1 cellular context compared by ENCODE assay signal in the genomic region with DNA sequence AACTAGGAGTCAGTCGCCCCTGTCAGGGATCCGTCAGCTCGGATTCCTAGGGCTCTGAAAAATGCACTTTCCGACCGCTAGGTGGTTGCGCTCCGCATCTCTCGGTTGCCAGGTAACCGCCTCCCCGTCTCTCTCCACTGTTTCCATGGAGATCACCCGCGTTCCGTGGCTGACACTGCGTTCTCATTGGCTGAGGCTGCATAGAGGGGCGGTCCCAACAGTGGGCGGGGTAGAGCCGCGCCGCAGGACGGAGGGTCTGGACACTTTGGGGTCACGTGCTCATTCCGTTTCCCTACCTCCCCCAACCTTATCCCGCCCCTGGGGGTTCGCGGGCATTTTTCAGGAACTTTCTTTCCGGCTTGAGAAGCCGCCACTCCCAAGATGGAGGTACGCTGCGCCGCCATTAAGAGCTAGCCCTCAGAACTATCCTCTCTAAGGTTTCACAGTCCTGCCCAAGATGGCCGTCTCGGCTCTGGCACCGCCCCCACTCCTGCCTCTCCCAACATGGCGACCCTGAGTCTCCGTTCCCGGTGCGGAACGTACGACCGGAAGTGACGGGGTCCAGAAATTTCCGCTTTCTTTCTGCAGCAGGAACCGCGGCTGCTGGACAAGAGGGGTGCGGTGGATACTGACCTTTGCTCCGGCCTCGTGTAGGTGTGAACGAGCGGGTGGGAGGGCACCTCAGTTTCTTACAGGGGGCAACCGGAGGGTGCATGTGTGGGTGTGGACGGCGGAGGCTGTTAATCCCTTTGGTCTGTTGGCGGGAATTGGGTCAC.
TF ChIP-seq lines count a peak whose summit lies in the region.

Gene ODAD3 (minus strand): TSS at position 65 of the 776 bp plus-strand sequence. CDS start 105 bp downstream, outside the sequence.
Gene PRKCSH (plus strand): TSS at position 579 of the 776 bp plus-strand sequence. CDS start 483 bp downstream, outside the sequence.

TF ChIP-seq in K562, 482 proteins besides CTCF, POLR2A, EP300 and RAD21 (continued from another document and continues in another):
- TF ChIP-seq, protein P1, sequence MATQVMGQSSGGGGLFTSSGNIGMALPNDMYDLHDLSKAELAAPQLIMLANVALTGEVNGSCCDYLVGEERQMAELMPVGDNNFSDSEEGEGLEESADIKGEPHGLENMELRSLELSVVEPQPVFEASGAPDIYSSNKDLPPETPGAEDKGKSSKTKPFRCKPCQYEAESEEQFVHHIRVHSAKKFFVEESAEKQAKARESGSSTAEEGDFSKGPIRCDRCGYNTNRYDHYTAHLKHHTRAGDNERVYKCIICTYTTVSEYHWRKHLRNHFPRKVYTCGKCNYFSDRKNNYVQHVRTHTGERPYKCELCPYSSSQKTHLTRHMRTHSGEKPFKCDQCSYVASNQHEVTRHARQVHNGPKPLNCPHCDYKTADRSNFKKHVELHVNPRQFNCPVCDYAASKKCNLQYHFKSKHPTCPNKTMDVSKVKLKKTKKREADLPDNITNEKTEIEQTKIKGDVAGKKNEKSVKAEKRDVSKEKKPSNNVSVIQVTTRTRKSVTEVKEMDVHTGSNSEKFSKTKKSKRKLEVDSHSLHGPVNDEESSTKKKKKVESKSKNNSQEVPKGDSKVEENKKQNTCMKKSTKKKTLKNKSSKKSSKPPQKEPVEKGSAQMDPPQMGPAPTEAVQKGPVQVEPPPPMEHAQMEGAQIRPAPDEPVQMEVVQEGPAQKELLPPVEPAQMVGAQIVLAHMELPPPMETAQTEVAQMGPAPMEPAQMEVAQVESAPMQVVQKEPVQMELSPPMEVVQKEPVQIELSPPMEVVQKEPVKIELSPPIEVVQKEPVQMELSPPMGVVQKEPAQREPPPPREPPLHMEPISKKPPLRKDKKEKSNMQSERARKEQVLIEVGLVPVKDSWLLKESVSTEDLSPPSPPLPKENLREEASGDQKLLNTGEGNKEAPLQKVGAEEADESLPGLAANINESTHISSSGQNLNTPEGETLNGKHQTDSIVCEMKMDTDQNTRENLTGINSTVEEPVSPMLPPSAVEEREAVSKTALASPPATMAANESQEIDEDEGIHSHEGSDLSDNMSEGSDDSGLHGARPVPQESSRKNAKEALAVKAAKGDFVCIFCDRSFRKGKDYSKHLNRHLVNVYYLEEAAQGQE (CRISPR knock-in tag; IDR thresholded peaks at IDR 0.05; ENCODE audit: low read depth), result no peak
- TF ChIP-seq ETV5 (CRISPR knock-in tag; IDR thresholded peaks at IDR 0.05; ENCODE audit: low read depth) (peak; percentile 86), EGR1 (conservative IDR thresholded peaks at IDR 0.05) (peak; percentile 81), CBX1 (IDR thresholded peaks at IDR 0.05; ENCODE audit: low read depth) (no peak), SNIP1 (IDR thresholded peaks at IDR 0.05; ENCODE audit: low read depth) (no peak), SOX6 (IDR thresholded peaks at IDR 0.05) (0 out of 2 replicates have a peak, but pooled peaks have one; percentile 16), NRF1 (conservative IDR thresholded peaks at IDR 0.05 in 1 of 2, IDR thresholded peaks at IDR 0.05 in 1 of 2) (peak; percentile 82 to 85), STAT5B (CRISPR knock-in tag; IDR thresholded peaks at IDR 0.05) (no peak), RNF219 (CRISPR knock-in tag; IDR thresholded peaks at IDR 0.05) (no peak), CEBPG (CRISPR knock-in tag; IDR thresholded peaks at IDR 0.05) (no peak), CEBPG (tag; conservative IDR thresholded peaks at IDR 0.05 in 1 of 2, IDR thresholded peaks at IDR 0.05 in 1 of 2) (no peak), ZNF197 (CRISPR knock-in tag; IDR thresholded peaks at IDR 0.05; ENCODE audit: low read depth) (peak; percentile 99), GATA2 (CRISPR knock-in tag; IDR thresholded peaks at IDR 0.05) (no peak), XRCC3 (IDR thresholded peaks at IDR 0.05) (no peak), ZBTB1 (CRISPR knock-in tag; IDR thresholded peaks at IDR 0.05; ENCODE audit: borderline replicate concordance, low read depth) (no peak), DMBX1 (CRISPR knock-in tag; IDR thresholded peaks at IDR 0.05; ENCODE audit: borderline replicate concordance) (peak; percentile 85; the same call in 1 of the 2 replicates), NCOA4 (IDR thresholded peaks at IDR 0.05; ENCODE audit: partially characterized antibody) (no peak), MBD1 (CRISPR knock-in tag; IDR thresholded peaks at IDR 0.05) (no peak), TCF15 (CRISPR knock-in tag; IDR thresholded peaks at IDR 0.05) (no peak), BCLAF1 (IDR thresholded peaks at IDR 0.05; ENCODE audit: borderline replicate concordance in 1 of 2, control insufficient read depth in 1 of 2, low read depth in 2 of 2, low read length in 1 of 2) (no peak), SPI1 (IDR thresholded peaks at IDR 0.05; ENCODE audit: borderline replicate concordance, low read depth, low read length) (peak; percentile 14; the same call in 1 of the 2 replicates), TAF7 (tag; IDR thresholded peaks at IDR 0.05) (peak; percentile 52; the same call in 1 of the 2 replicates), TCF7 (IDR thresholded peaks at IDR 0.05; ENCODE audit: borderline replicate concordance) (peak; percentile 81; the same call in 1 of the 2 replicates), HMG20B (CRISPR knock-in tag; IDR thresholded peaks at IDR 0.05) (no peak), CHAMP1 (IDR thresholded peaks at IDR 0.05) (no peak), FOXA1 (IDR thresholded peaks at IDR 0.05; ENCODE audit: borderline replicate concordance) (no peak), ZNF699 (CRISPR knock-in tag; IDR thresholded peaks at IDR 0.05; ENCODE audit: insufficient replicate concordance) (no peak), EP400 (IDR thresholded peaks at IDR 0.05) (peak; percentile 85), NFE2 (IDR thresholded peaks at IDR 0.05; ENCODE audit: low read depth) (peak; percentile 36; the same call in 1 of the 2 replicates), TRIM24 (IDR thresholded peaks at IDR 0.05) (peak in 1 of 2 experiments; percentile 42; a peak in 1 of 4 replicates), NUFIP1 (IDR thresholded peaks at IDR 0.05; ENCODE audit: partially characterized antibody) (no peak)
- TF ChIP-seq, protein P2, sequence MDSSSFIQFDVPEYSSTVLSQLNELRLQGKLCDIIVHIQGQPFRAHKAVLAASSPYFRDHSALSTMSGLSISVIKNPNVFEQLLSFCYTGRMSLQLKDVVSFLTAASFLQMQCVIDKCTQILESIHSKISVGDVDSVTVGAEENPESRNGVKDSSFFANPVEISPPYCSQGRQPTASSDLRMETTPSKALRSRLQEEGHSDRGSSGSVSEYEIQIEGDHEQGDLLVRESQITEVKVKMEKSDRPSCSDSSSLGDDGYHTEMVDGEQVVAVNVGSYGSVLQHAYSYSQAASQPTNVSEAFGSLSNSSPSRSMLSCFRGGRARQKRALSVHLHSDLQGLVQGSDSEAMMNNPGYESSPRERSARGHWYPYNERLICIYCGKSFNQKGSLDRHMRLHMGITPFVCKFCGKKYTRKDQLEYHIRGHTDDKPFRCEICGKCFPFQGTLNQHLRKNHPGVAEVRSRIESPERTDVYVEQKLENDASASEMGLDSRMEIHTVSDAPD (CRISPR knock-in tag; IDR thresholded peaks at IDR 0.05), result no peak
- TF ChIP-seq, protein P3, sequence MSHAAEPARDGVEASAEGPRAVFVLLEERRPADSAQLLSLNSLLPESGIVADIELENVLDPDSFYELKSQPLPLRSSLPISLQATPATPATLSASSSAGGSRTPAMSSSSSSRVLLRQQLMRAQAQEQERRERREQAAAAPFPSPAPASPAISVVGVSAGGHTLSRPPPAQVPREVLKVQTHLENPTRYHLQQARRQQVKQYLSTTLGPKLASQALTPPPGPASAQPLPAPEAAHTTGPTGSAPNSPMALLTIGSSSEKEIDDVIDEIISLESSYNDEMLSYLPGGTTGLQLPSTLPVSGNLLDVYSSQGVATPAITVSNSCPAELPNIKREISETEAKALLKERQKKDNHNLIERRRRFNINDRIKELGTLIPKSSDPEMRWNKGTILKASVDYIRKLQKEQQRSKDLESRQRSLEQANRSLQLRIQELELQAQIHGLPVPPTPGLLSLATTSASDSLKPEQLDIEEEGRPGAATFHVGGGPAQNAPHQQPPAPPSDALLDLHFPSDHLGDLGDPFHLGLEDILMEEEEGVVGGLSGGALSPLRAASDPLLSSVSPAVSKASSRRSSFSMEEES (CRISPR knock-in tag; IDR thresholded peaks at IDR 0.05), result peak; percentile 99
- TF ChIP-seq, protein P4, sequence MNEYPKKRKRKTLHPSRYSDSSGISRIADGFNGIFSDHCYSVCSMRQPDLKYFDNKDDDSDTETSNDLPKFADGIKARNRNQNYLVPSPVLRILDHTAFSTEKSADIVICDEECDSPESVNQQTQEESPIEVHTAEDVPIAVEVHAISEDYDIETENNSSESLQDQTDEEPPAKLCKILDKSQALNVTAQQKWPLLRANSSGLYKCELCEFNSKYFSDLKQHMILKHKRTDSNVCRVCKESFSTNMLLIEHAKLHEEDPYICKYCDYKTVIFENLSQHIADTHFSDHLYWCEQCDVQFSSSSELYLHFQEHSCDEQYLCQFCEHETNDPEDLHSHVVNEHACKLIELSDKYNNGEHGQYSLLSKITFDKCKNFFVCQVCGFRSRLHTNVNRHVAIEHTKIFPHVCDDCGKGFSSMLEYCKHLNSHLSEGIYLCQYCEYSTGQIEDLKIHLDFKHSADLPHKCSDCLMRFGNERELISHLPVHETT (CRISPR knock-in tag; conservative IDR thresholded peaks at IDR 0.05 in 1 of 2, IDR thresholded peaks at IDR 0.05 in 1 of 2), result peak in 1 of 2 experiments; percentile 95; a peak in 1 of 4 replicates
- TF ChIP-seq, protein P5, sequence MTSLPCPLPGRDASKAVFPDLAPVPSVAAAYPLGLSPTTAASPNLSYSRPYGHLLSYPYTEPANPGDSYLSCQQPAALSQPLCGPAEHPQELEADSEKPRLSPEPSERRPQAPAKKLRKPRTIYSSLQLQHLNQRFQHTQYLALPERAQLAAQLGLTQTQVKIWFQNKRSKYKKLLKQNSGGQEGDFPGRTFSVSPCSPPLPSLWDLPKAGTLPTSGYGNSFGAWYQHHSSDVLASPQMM (CRISPR knock-in tag; IDR thresholded peaks at IDR 0.05), result no peak
